Comparison of ENCODE assay signal across 8 cellular contexts in genomic region chr15:84725001-84725491, GRCh38. TPM values are rescaled to one million over a fixed set of nuclear protein-coding genes. Genes with fewer than 3 reads are reported as not detected.
A peak's percentile ranks its signal among the peaks of the same experiment; 100 is the strongest.
DNase-seq lines count a peak whose midpoint lies in the region; ATAC-seq and TF ChIP-seq lines count a peak whose summit lies in the region.

No MANE protein-coding gene starts in this region.

- peak overlapping the region; percentile 92 for H2AFZ ChIP-seq in osteoblast (ENCODE audit: low read length)

- peak overlapping the region; percentile 93 for H3K27ac Mint-ChIP-seq in dendritic cell treated with granulocyte-macrophage colony-stimulating factor and Interleukin-4, amounts not matched to agents 40 ng/mL and 50 ng/mL, for 4 days

- no peaks in the 10 kb centered on the region for H4K20me1 ChIP-seq in osteoblast (ENCODE audit: insufficient read depth, low read length)

- H3K4me3 Mint-ChIP-seq in activated T-cell treated with anti-CD3 and anti-CD28 coated beads, Interleukin-2, amount 50 U/mL, for 4 hours: peak overlapping the region; percentile 52
- H3K4me3 Mint-ChIP-seq in dendritic cell treated with granulocyte-macrophage colony-stimulating factor and Interleukin-4, amounts not matched to agents 40 ng/mL and 50 ng/mL, for 4 days: peak overlapping the region; percentile 42

- no peak for DNase-seq in activated T-cell treated with anti-CD3 and anti-CD28 coated beads, Interleukin-2, amount 50 U/mL, for 4 hours
- no peak for DNase-seq in activated T-cell treated with anti-CD3 and anti-CD28 coated beads for 4 hours
- DNase-seq in NOMO-1 treated with DMSO at 0.1 percent for 48 hours (lab: John Stamatoyannopoulos, UW; ENCODE audit: unreplicated experiment): peak; percentile 98
- peak; percentile 76 for DNase-seq in osteoblast (ENCODE audit: insufficient read length, low spot score, missing footprints)
- no peak for DNase-seq in NCI-H146 treated with DMSO at 0.1 percent for 48 hours (lab: John Stamatoyannopoulos, UW; ENCODE audit: unreplicated experiment)
- DNase-seq in stimulated activated CD4-positive, alpha-beta T cell treated with anti-CD3 and anti-CD28 coated beads, Interleukin-12 subunit alpha, Interleukin-12 subunit beta, amount 100 ng/mL, for 4 hours: no peak

- H3K27me3 Mint-ChIP-seq in activated T-cell treated with anti-CD3 and anti-CD28 coated beads, Interleukin-2, amount 50 U/mL, for 4 hours (ENCODE audit: low read depth): no peaks in the 10 kb centered on the region
- no peaks in the 10 kb centered on the region for H3K27me3 Mint-ChIP-seq in dendritic cell treated with granulocyte-macrophage colony-stimulating factor and Interleukin-4, amounts not matched to agents 40 ng/mL and 50 ng/mL, for 4 days

- H3K36me3 Mint-ChIP-seq in activated T-cell treated with anti-CD3 and anti-CD28 coated beads, Interleukin-2, amount 50 U/mL, for 4 hours (ENCODE audit: insufficient read depth): no peaks in the 10 kb centered on the region
- no peaks in the 10 kb centered on the region for H3K36me3 Mint-ChIP-seq in dendritic cell treated with granulocyte-macrophage colony-stimulating factor and Interleukin-4, amounts not matched to agents 40 ng/mL and 50 ng/mL, for 4 days (ENCODE audit: low read depth)

- H3K4me3 ChIP-seq in osteoblast (ENCODE audit: insufficient read depth, low read length): no peak overlapping the region

- peaks cover 8% of the 10 kb centered on the region for H3K4me1 ChIP-seq in osteoblast (ENCODE audit: insufficient read depth, low read length)

- H3K79me2 ChIP-seq in osteoblast (ENCODE audit: insufficient read depth, low read length): no peaks in the 10 kb centered on the region

- TF ChIP-seq CTCF in osteoblast (IDR thresholded peaks at IDR 0.05; ENCODE audit: extremely low read depth, low read depth, low read length): no peak

- intact Hi-C loops in dendritic cell treated with granulocyte-macrophage colony-stimulating factor and Interleukin-4, amounts not matched to agents 40 ng/mL and 50 ng/mL, for 4 days (cut with micrococcal nuclease): loop anchor here (1.0 kb wide), 1 partner anchor 10 kb away; no protein-coding TSS in a partner anchor

- no peaks in the 10 kb centered on the region for H3K27me3 ChIP-seq in osteoblast (ENCODE audit: insufficient read depth, low read length)

- peaks cover 50% of the 10 kb centered on the region for H3K4me1 Mint-ChIP-seq in activated T-cell treated with anti-CD3 and anti-CD28 coated beads, Interleukin-2, amount 50 U/mL, for 4 hours (ENCODE audit: low read depth)
- H3K4me1 Mint-ChIP-seq in dendritic cell treated with granulocyte-macrophage colony-stimulating factor and Interleukin-4, amounts not matched to agents 40 ng/mL and 50 ng/mL, for 4 days (ENCODE audit: low read depth): peaks cover 81% of the 10 kb centered on the region

- no peaks in the 10 kb centered on the region for H3K9me3 Mint-ChIP-seq in activated T-cell treated with anti-CD3 and anti-CD28 coated beads, Interleukin-2, amount 50 U/mL, for 4 hours
- H3K9me3 Mint-ChIP-seq in dendritic cell treated with granulocyte-macrophage colony-stimulating factor and Interleukin-4, amounts not matched to agents 40 ng/mL and 50 ng/mL, for 4 days: no peaks in the 10 kb centered on the region

- peak; percentile 48 to 55 for ATAC-seq in activated T-cell treated with anti-CD3 and anti-CD28 coated beads, Interleukin-2, amount 50 U/mL, for 4 hours
- no peak for ATAC-seq in GM21515 (IDR thresholded peaks at IDR 0.05; ENCODE audit: unreplicated experiment)

- no peaks in the 10 kb centered on the region for H3K9me3 ChIP-seq in osteoblast (ENCODE audit: low read depth, low read length)

- H3K27ac ChIP-seq in osteoblast (ENCODE audit: low read depth, low read length): peak overlapping the region; percentile 53

- H3K36me3 ChIP-seq in osteoblast (ENCODE audit: insufficient read depth, low read length): no peaks in the 10 kb centered on the region

- H3K4me2 ChIP-seq in osteoblast (ENCODE audit: insufficient read depth, low read length): peak overlapping the region; percentile 33

RNA-seq across cellular contexts. Expression of gene SEC11A, which starts 9.1 kb away (rescaled TPM):
- total RNA-seq in activated T-cell treated with anti-CD3 and anti-CD28 coated beads, Interleukin-2, amount 50 U/mL, for 4 hours: 10 to 100 TPM; 72.3 to 82.9 (median 79.2) TPM
- 200 and 202 TPM in 2 replicates for total RNA-seq in osteoblast

RNA-seq across cellular contexts. Expression of gene ZNF592, which starts 23.3 kb away (rescaled TPM):
- 10 to 100 TPM; 28.7 to 30.6 (median 30.5) TPM for total RNA-seq in activated T-cell treated with anti-CD3 and anti-CD28 coated beads, Interleukin-2, amount 50 U/mL, for 4 hours
- total RNA-seq in osteoblast: 11.2 and 12.4 TPM in 2 replicates

Comparison
In these comparisons a context has a peak if more than half of its experiments do, and no peak if none do; other contexts are left out.
1. DNase-seq: peak in NOMO-1 treated with DMSO at 0.1 percent for 48 hours (single experiment) and osteoblast (single experiment); none in activated T-cell treated with anti-CD3 and anti-CD28 coated beads, Interleukin-2, amount 50 U/mL, for 4 hours (single experiment), activated T-cell treated with anti-CD3 and anti-CD28 coated beads for 4 hours (single experiment), NCI-H146 treated with DMSO at 0.1 percent for 48 hours (single experiment) and stimulated activated CD4-positive, alpha-beta T cell treated with anti-CD3 and anti-CD28 coated beads, Interleukin-12 subunit alpha, Interleukin-12 subunit beta, amount 100 ng/mL, for 4 hours (single experiment).